ENCODE assay signal across 1 cellular context in the genomic region with DNA sequence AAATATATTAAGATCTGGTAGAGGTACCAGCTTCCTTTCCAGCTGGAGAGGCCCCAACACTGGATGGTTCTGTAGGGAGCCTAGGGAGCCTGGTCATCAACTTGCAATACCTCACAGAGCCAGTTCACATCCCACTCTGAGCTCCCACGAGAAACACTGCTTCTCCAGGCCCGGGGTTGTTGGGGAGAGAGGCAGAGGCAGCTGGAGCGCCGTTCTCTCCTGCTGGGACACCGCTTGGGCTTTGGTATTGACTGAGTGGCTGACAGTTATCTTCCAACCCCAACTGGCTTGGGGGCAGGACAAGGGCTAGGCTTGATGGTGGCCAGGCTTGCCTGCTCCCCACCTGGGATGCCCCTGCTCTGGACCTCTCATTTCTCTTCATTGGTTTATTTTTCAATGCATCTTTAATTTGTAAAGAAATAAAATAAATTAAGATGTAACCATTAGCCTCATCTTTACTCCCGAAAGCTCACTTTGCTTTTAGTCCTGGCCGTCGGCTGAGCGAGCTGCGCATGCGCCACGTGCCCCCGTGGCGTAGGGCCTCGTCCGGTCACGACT.
TF ChIP-seq lines count a peak whose summit lies in the region.

No MANE protein-coding gene starts in this region.

TF ChIP-seq in K562, 482 proteins besides CTCF, POLR2A, EP300 and RAD21 (continued from another document):
- TF ChIP-seq, protein P1, sequence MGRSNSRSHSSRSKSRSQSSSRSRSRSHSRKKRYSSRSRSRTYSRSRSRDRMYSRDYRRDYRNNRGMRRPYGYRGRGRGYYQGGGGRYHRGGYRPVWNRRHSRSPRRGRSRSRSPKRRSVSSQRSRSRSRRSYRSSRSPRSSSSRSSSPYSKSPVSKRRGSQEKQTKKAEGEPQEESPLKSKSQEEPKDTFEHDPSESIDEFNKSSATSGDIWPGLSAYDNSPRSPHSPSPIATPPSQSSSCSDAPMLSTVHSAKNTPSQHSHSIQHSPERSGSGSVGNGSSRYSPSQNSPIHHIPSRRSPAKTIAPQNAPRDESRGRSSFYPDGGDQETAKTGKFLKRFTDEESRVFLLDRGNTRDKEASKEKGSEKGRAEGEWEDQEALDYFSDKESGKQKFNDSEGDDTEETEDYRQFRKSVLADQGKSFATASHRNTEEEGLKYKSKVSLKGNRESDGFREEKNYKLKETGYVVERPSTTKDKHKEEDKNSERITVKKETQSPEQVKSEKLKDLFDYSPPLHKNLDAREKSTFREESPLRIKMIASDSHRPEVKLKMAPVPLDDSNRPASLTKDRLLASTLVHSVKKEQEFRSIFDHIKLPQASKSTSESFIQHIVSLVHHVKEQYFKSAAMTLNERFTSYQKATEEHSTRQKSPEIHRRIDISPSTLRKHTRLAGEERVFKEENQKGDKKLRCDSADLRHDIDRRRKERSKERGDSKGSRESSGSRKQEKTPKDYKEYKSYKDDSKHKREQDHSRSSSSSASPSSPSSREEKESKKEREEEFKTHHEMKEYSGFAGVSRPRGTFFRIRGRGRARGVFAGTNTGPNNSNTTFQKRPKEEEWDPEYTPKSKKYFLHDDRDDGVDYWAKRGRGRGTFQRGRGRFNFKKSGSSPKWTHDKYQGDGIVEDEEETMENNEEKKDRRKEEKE (IDR thresholded peaks at IDR 0.05; ENCODE audit: borderline replicate concordance in 1 of 2, control insufficient read depth in 1 of 2, low read depth in 2 of 2, low read length in 1 of 2): no peak
- TF ChIP-seq XRCC5 (IDR thresholded peaks at IDR 0.05; ENCODE audit: low read depth, low read length) (0 out of 2 replicates have a peak, but pooled peaks have one; percentile 0), HSF4 (CRISPR knock-in tag; IDR thresholded peaks at IDR 0.05; ENCODE audit: borderline replicate concordance) (no peak)
- TF ChIP-seq, protein P2, sequence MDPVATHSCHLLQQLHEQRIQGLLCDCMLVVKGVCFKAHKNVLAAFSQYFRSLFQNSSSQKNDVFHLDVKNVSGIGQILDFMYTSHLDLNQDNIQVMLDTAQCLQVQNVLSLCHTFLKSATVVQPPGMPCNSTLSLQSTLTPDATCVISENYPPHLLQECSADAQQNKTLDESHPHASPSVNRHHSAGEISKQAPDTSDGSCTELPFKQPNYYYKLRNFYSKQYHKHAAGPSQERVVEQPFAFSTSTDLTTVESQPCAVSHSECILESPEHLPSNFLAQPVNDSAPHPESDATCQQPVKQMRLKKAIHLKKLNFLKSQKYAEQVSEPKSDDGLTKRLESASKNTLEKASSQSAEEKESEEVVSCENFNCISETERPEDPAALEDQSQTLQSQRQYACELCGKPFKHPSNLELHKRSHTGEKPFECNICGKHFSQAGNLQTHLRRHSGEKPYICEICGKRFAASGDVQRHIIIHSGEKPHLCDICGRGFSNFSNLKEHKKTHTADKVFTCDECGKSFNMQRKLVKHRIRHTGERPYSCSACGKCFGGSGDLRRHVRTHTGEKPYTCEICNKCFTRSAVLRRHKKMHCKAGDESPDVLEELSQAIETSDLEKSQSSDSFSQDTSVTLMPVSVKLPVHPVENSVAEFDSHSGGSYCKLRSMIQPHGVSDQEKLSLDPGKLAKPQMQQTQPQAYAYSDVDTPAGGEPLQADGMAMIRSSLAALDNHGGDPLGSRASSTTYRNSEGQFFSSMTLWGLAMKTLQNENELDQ (CRISPR knock-in tag; IDR thresholded peaks at IDR 0.05; ENCODE audit: borderline replicate concordance): 0 out of 2 replicates have a peak, but pooled peaks have one; percentile 76
